In the genomic region with DNA sequence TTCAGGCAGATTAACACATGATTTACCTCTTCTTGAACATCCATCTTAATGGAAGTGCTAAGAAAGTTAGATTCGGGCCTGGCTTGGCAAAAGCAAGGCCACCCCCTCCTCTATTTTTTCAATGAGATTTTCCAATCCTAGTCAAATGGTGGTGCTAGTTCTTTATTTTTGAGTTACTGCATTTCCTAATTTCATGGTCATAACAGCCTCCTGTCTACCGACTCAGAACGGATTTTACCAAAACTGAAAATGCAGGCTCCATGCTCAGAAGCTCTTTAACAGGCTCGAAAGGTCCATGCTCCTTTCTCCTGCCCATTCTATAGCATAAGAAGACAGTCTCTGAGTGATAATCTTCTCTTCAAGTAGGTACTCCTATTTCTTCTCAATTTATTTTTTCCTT, we compare ENCODE assay signal across 10 cellular contexts.
A peak's percentile ranks its signal among the peaks of the same experiment; 100 is the strongest.
DNase-seq lines count a peak whose midpoint lies in the region; ATAC-seq and TF ChIP-seq lines count a peak whose summit lies in the region.
"Had no signal": no experiment of that assay in that cellular context is flagged by ENCODE, and none has a peak within 500 bp of the region (broad histone marks: within the 10 kb centered on the region; RNA-seq: fewer than 3 reads in every experiment).

No MANE protein-coding gene starts in this region.

- H3K4me3 ChIP-seq in upper lobe of left lung = peak overlapping the region in 2 of 4 donors; percentile 4 to 13

- H3K9me3 ChIP-seq in upper lobe of left lung = no peaks in the 10 kb centered on the region
- H3K9me3 ChIP-seq: BE2C had no signal

- 47 to 48% methylated on average over 4 of the region's 4 CpGs for WGBS in upper lobe of left lung, 2 donors

- no peak for TF ChIP-seq CTCF in upper lobe of left lung (IDR thresholded peaks at IDR 0.05)

- TF ChIP-seq POLR2A in upper lobe of left lung (IDR thresholded peaks at IDR 0.05) = peak in 1 of 4 donors; percentile 29

- H3K4me1 ChIP-seq in upper lobe of left lung = no peaks in the 10 kb centered on the region
- H3K4me1 ChIP-seq: BE2C had no signal

- CTCF ChIA-PET in activated CD4-positive, alpha-beta memory T cell treated with anti-CD3 and anti-CD28 coated beads for 36 hours (lab: Charles Lee) = interaction anchor here (0.7 to 2.7 kb wide), 13 partner anchors 9 to 648 kb away, joined by 3 to 47 read pairs (median 5); no protein-coding TSS in a partner anchor

- peak overlapping the region; percentile 79 for H3K4me3 Mint-ChIP-seq in activated T-cell treated with anti-CD3 and anti-CD28 coated beads, Interleukin-2, amount 50 U/mL, for 4 hours
- H3K4me3 Mint-ChIP-seq in activated CD4-positive, alpha-beta memory T cell treated with anti-CD3 and anti-CD28 coated beads for 36 hours = peak overlapping the region; percentile 66
- H3K4me3 Mint-ChIP-seq in immature natural killer cell = peak overlapping the region; percentile 64 to 79 (median 69)

- intact Hi-C loops in activated CD4-positive, alpha-beta memory T cell treated with anti-CD3 and anti-CD28 coated beads for 36 hours (cut with micrococcal nuclease) = loop anchor here (1.0 to 5.0 kb wide), 5 partner anchors 74 to 578 kb away; a partner anchor contains a TSS

- no peak for DNase-seq in activated T-cell treated with anti-CD3 and anti-CD28 coated beads, Interleukin-2, amount 50 U/mL, for 4 hours
- DNase-seq in activated T-cell treated with anti-CD3 and anti-CD28 coated beads, Interleukin-2, amount 50 U/mL, for 48 hours = no peak
- DNase-seq in activated CD4-positive, alpha-beta memory T cell treated with anti-CD3 and anti-CD28 coated beads for 36 hours = no peak
- DNase-seq in immature natural killer cell = peak in 2 of 3 donors; percentile 5 to 12
- no peak for DNase-seq in upper lobe of left lung
- DNase-seq in DMS 273 treated with DMSO at 0.1 percent for 48 hours (lab: John Stamatoyannopoulos, UW) = no peak
- no peak for DNase-seq in KBM-7
- no peak for DNase-seq in GM19240 (ENCODE audit: insufficient read length, low spot score)
- DNase-seq: BE2C, NCI-H1436 treated with DMSO at 0.1 percent for 48 hours had no signal

- H3K27ac Mint-ChIP-seq in activated CD4-positive, alpha-beta memory T cell treated with anti-CD3 and anti-CD28 coated beads for 36 hours = no peak overlapping the region
- peak overlapping the region in 4 of 6 donors; percentile 6 to 68 (median 36) for H3K27ac Mint-ChIP-seq in immature natural killer cell

- no peaks in the 10 kb centered on the region for H3K36me3 ChIP-seq in upper lobe of left lung
- H3K36me3 ChIP-seq: BE2C had no signal

- POLR2A ChIA-PET in activated CD4-positive, alpha-beta memory T cell treated with anti-CD3 and anti-CD28 coated beads for 36 hours (lab: Charles Lee) = interaction anchor here (0.6 to 3.9 kb wide), 6 partner anchors 13 to 495 kb away, joined by 3 to 28 read pairs (median 5); no protein-coding TSS in a partner anchor

- ATAC-seq in activated T-cell treated with anti-CD3 and anti-CD28 coated beads, Interleukin-2, amount 50 U/mL, for 4 hours = peak in 1 of 2 donors; percentile 9
- ATAC-seq in upper lobe of left lung (ENCODE audit: low FRiP score in 2 of 2) = peak in 1 of 2 donors; percentile 83

- no peaks in the 10 kb centered on the region for H3K9me3 Mint-ChIP-seq in activated T-cell treated with anti-CD3 and anti-CD28 coated beads, Interleukin-2, amount 50 U/mL, for 4 hours
- H3K9me3 Mint-ChIP-seq in activated CD4-positive, alpha-beta memory T cell treated with anti-CD3 and anti-CD28 coated beads for 36 hours = no peaks in the 10 kb centered on the region
- H3K9me3 Mint-ChIP-seq in immature natural killer cell = no peaks in the 10 kb centered on the region

- peaks cover 28% of the 10 kb centered on the region for H3K4me1 Mint-ChIP-seq in activated T-cell treated with anti-CD3 and anti-CD28 coated beads, Interleukin-2, amount 50 U/mL, for 4 hours (ENCODE audit: low read depth)
- peaks cover 26% of the 10 kb centered on the region for H3K4me1 Mint-ChIP-seq in activated CD4-positive, alpha-beta memory T cell treated with anti-CD3 and anti-CD28 coated beads for 36 hours (ENCODE audit: low read depth)
- peaks cover 10 to 28% of the 10 kb centered on the region in 2 donors for H3K4me1 Mint-ChIP-seq in immature natural killer cell

- TF ChIP-seq EP300 in upper lobe of left lung (IDR thresholded peaks at IDR 0.05) = no peak

- H3K27me3 Mint-ChIP-seq in activated T-cell treated with anti-CD3 and anti-CD28 coated beads, Interleukin-2, amount 50 U/mL, for 4 hours (ENCODE audit: low read depth) = no peaks in the 10 kb centered on the region
- peaks cover 5% of the 10 kb centered on the region for H3K27me3 Mint-ChIP-seq in activated CD4-positive, alpha-beta memory T cell treated with anti-CD3 and anti-CD28 coated beads for 36 hours
- no peaks in the 10 kb centered on the region for H3K27me3 Mint-ChIP-seq in immature natural killer cell (ENCODE audit: low read depth in 3 of 3)

- H3K27me3 ChIP-seq in upper lobe of left lung = no peaks in the 10 kb centered on the region
- H3K27me3 ChIP-seq: BE2C had no signal

- H3K27ac ChIP-seq in upper lobe of left lung = peak overlapping the region; percentile 26 to 71 (median 51)

- in situ Hi-C loops in KBM-7 (cut with MboI; ENCODE audit: low pct_unique_long_range_greater_than_20kb, low sequenced_read_pairs) = no loop called here

- no peaks in the 10 kb centered on the region for H3K36me3 Mint-ChIP-seq in activated T-cell treated with anti-CD3 and anti-CD28 coated beads, Interleukin-2, amount 50 U/mL, for 4 hours (ENCODE audit: insufficient read depth)
- H3K36me3 Mint-ChIP-seq in activated CD4-positive, alpha-beta memory T cell treated with anti-CD3 and anti-CD28 coated beads for 36 hours = no peaks in the 10 kb centered on the region
- H3K36me3 Mint-ChIP-seq in immature natural killer cell = no peaks in the 10 kb centered on the region

Comparison
In these comparisons a context has a peak if more than half of its experiments do, and no peak if none do; other contexts are left out.
1. DNase-seq: peak in immature natural killer cell (2 of 3); none in activated T-cell treated with anti-CD3 and anti-CD28 coated beads, Interleukin-2, amount 50 U/mL, for 4 hours (single experiment), activated T-cell treated with anti-CD3 and anti-CD28 coated beads, Interleukin-2, amount 50 U/mL, for 48 hours (0 of 2), activated CD4-positive, alpha-beta memory T cell treated with anti-CD3 and anti-CD28 coated beads for 36 hours (single experiment), upper lobe of left lung (0 of 2), DMS 273 treated with DMSO at 0.1 percent for 48 hours (single experiment), KBM-7 (single experiment) and GM19240 (single experiment).
2. Peak in every context shown above with its lines, with median percentiles within 50 percentile points of each other: H3K4me3 Mint-ChIP-seq.